ENCODE assay signal across 14 cellular contexts in genomic region chr9:92647671-92648446, GRCh38.
"Had no signal": no experiment of that assay in that cellular context is flagged by ENCODE, and none has a peak within 500 bp of the region (broad histone marks: within the 10 kb centered on the region; RNA-seq: fewer than 3 reads in every experiment).

No MANE protein-coding gene starts in this region.

- H3K4me1 Mint-ChIP-seq: activated B cell treated with CpG ODN at 0.5 μM for 24 hours; activated naive CD4-positive, alpha-beta T cell treated with anti-CD3 and anti-CD28 coated beads, Interleukin-2, amount 10 ng/mL, durations not matched to agents 7 days and 5 days had no signal

- H3K4me3 ChIP-seq: adrenal gland, esophagus squamous epithelium, left ventricle myocardium inferior, prostate gland, transverse colon had no signal

- FAIRE-seq: TTC549 had no signal

- ATAC-seq: activated CD8-positive, alpha-beta T cell treated with anti-CD3 and anti-CD28 coated beads for 36 hours; stimulated activated naive B cell treated with anti-CD40 and anti-IgM and Interleukin-4, amounts not matched to agents 10 μg/mL and 1 μg/mL and 100 μg/mL, for 72 hours had no signal

- H3K27me3 ChIP-seq: adrenal gland, esophagus squamous epithelium, transverse colon had no signal

- H3K27me3 Mint-ChIP-seq: activated B cell treated with CpG ODN at 0.5 μM for 24 hours; activated CD8-positive, alpha-beta T cell treated with anti-CD3 and anti-CD28 coated beads for 36 hours; activated naive CD4-positive, alpha-beta T cell treated with anti-CD3 and anti-CD28 coated beads, Interleukin-2, amount 10 ng/mL, durations not matched to agents 7 days and 5 days; natural killer cell treated with Interleukin-12 subunit alpha and Interleukin-12 subunit beta and Interleukin-15 and Interleukin-18, amount 100 ng/mL, for 72 hours; stimulated activated naive B cell treated with anti-CD40 and anti-IgM and Interleukin-4, amounts not matched to agents 10 μg/mL and 1 μg/mL and 100 μg/mL, for 72 hours had no signal

- H3K27ac Mint-ChIP-seq: activated B cell treated with CpG ODN at 0.5 μM for 24 hours; activated CD8-positive, alpha-beta T cell treated with anti-CD3 and anti-CD28 coated beads for 36 hours; activated naive CD4-positive, alpha-beta T cell treated with anti-CD3 and anti-CD28 coated beads, Interleukin-2, amount 10 ng/mL, durations not matched to agents 7 days and 5 days; natural killer cell treated with Interleukin-12 subunit alpha and Interleukin-12 subunit beta and Interleukin-15 and Interleukin-18, amount 100 ng/mL, for 72 hours; stimulated activated naive B cell treated with anti-CD40 and anti-IgM and Interleukin-4, amounts not matched to agents 10 μg/mL and 1 μg/mL and 100 μg/mL, for 72 hours had no signal

- H3K4me1 ChIP-seq: prostate gland had no signal

- H3K4me3 Mint-ChIP-seq: activated B cell treated with CpG ODN at 0.5 μM for 24 hours; activated CD8-positive, alpha-beta T cell treated with anti-CD3 and anti-CD28 coated beads for 36 hours; activated naive CD4-positive, alpha-beta T cell treated with anti-CD3 and anti-CD28 coated beads, Interleukin-2, amount 10 ng/mL, durations not matched to agents 7 days and 5 days; natural killer cell treated with Interleukin-12 subunit alpha and Interleukin-12 subunit beta and Interleukin-15 and Interleukin-18, amount 100 ng/mL, for 72 hours; stimulated activated naive B cell treated with anti-CD40 and anti-IgM and Interleukin-4, amounts not matched to agents 10 μg/mL and 1 μg/mL and 100 μg/mL, for 72 hours had no signal

- H3K9me3 ChIP-seq: esophagus squamous epithelium, prostate gland, transverse colon had no signal

- DNase-seq: activated B cell treated with CpG ODN at 0.5 μM for 24 hours; activated CD4-positive, alpha-beta T cell treated with anti-CD3 and anti-CD28 coated beads for 48 hours; activated CD8-positive, alpha-beta T cell treated with anti-CD3 and anti-CD28 coated beads for 36 hours; activated naive CD4-positive, alpha-beta T cell treated with anti-CD3 and anti-CD28 coated beads, Interleukin-2, amount 10 ng/mL, durations not matched to agents 7 days and 5 days; esophagus squamous epithelium; hippocampal formation; left ventricle myocardium inferior; mesenchymal stem cell; stimulated activated naive B cell treated with anti-CD40 and anti-IgM and Interleukin-4, amounts not matched to agents 10 μg/mL and 1 μg/mL and 100 μg/mL, for 72 hours; transverse colon had no signal

- H3K27ac ChIP-seq: esophagus squamous epithelium, left ventricle myocardium inferior, prostate gland, transverse colon had no signal
